8 cellular contexts compared by ENCODE assay signal in the genomic region with DNA sequence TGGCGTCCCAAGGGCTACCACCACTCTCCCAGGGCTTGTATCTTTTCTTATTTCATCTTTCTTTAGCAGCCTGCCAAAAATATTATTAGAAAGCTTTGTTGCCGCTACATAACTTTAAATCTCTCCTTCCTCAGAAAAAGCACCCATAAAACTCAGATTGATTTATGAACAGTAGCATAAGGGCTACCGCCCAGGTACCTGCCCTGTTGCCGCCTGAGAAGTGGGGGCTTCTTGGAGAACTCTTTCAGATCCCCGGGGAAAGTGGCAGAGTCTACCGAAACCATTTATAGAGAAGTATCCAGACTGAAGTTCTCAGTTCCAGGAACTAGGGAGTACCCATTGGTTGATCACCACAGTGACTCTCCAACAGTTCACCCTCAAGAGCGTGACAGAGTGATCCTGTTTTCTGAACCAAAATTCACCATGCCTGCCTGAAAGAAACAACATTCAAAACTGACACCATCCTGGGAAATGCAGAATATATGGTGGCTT. TPM values are rescaled to one million over a fixed set of nuclear protein-coding genes. Genes with fewer than 3 reads are reported as not detected.
DNase-seq lines count a peak whose midpoint lies in the region; ATAC-seq and TF ChIP-seq lines count a peak whose summit lies in the region.

No MANE protein-coding gene starts in this region.

- H3K27ac Mint-ChIP-seq in osteocyte (ENCODE audit: unreplicated experiment): peak overlapping the region; percentile 72

- peak; percentile 2 for DNase-seq in RPMI8226
- DNase-seq in erythroblast (lab: John Stamatoyannopoulos, UW): peak; percentile 22 to 33
- DNase-seq in osteocyte (ENCODE audit: extremely low spot score, unreplicated experiment): no peak
- DNase-seq in GDM1 (lab: John Stamatoyannopoulos, UW): no peak
- DNase-seq in stimulated activated CD4-positive, alpha-beta T cell treated with anti-CD3 and anti-CD28 coated beads, Interleukin-1b, Interleukin-23, amount 100 ng/mL, for 48 hours: no peak
- no peak for DNase-seq in HK-2 (ENCODE audit: unreplicated experiment)

- no peak for TF ChIP-seq CTCF in osteocyte (IDR thresholded peaks at IDR 0.05)

- H3K4me1 Mint-ChIP-seq in osteocyte (ENCODE audit: unreplicated experiment): peaks cover 21% of the 10 kb centered on the region

- TF ChIP-seq POLR2A in GM19099 (IDR thresholded peaks at IDR 0.05; ENCODE audit: extremely low read depth, insufficient read length, low read depth) (peak; percentile 31), erythroblast (IDR thresholded peaks at IDR 0.05; ENCODE audit: low read length) (no peak)

- H3K4me3 Mint-ChIP-seq in osteocyte (ENCODE audit: unreplicated experiment): peak overlapping the region; percentile 79

- no peak for ATAC-seq in GM21515 (IDR thresholded peaks at IDR 0.05; ENCODE audit: unreplicated experiment)

- H3K36me3 Mint-ChIP-seq in osteocyte (ENCODE audit: unreplicated experiment): peaks cover 22% of the 10 kb centered on the region

- H3K27me3 Mint-ChIP-seq in osteocyte (ENCODE audit: unreplicated experiment): no peaks in the 10 kb centered on the region

- H3K9me3 Mint-ChIP-seq in osteocyte (ENCODE audit: unreplicated experiment): no peaks in the 10 kb centered on the region

RNA-seq across cellular contexts. Expression of a gene that starts 0.7 kb away (rescaled TPM):
- 9.8 and 10.2 TPM in 2 replicates for total RNA-seq in osteocyte

Comparison
In these comparisons a context has a peak if more than half of its experiments do, and no peak if none do; other contexts are left out.
1. DNase-seq: peak in RPMI8226 (single experiment) and erythroblast (2 of 2); none in osteocyte (single experiment), GDM1 (single experiment), stimulated activated CD4-positive, alpha-beta T cell treated with anti-CD3 and anti-CD28 coated beads, Interleukin-1b, Interleukin-23, amount 100 ng/mL, for 48 hours (single experiment) and HK-2 (single experiment).